Comparison of ENCODE assay signal across 33 cellular contexts in the genomic region with DNA sequence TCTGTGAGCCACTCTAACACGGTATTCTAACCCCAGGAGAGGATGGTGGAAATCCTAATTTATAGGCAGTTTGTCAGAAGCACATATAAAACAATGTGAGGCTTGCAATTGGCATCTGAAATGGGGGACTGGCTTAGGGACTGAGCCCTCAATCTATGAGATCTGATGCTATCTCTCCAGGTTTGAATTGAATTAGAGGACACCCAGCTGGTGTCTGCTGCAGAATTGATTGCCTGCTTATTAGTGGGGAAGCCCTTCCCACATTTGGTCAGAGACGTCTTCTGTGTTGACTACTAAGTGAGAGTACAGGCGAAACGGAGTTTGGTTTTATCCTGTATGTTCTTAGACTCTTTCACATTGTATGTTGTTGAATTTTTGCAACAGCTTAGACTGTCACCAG. TPM values are rescaled to one million over a fixed set of nuclear protein-coding genes. Genes with fewer than 3 reads are reported as not detected.
"Had no signal": no experiment of that assay in that cellular context is flagged by ENCODE, and none has a peak within 500 bp of the region (broad histone marks: within the 10 kb centered on the region; RNA-seq: fewer than 3 reads in every experiment).

No MANE protein-coding gene starts in this region.

- H3K27me3 ChIP-seq: hepatocyte, left lung, neural progenitor cell, right lobe of liver, stomach, transverse colon, uterus had no signal

- H3K4me3 ChIP-seq: hepatocyte, left lung, lung, neural progenitor cell, right lobe of liver, skin epidermis, stomach, transverse colon, uterus had no signal

- ATAC-seq: activated CD8-positive, alpha-beta memory T cell treated with anti-CD3 and anti-CD28 coated beads, Interleukin-2, amount 10 ng/mL, durations not matched to agents 7 days and 5 days; activated CD8-positive, alpha-beta T cell treated with anti-CD3 and anti-CD28 coated beads for 36 hours; activated naive CD4-positive, alpha-beta T cell treated with anti-CD3 and anti-CD28 coated beads, Interleukin-2, amount 50 U/mL, for 72 hours; esophagus mucosa; left lung; naive thymus-derived CD8-positive, alpha-beta T cell; right lobe of liver; stimulated activated effector memory CD8-positive, alpha-beta T cell treated with anti-CD3 and anti-CD28 coated beads, Interleukin-12 subunit alpha, Interleukin-12 subunit beta, amount 100 ng/mL, for 72 hours had no signal

- DNase-seq: activated CD4-positive, alpha-beta T cell treated with anti-CD3 and anti-CD28 coated beads, Interleukin-2, amount 10 ng/mL, durations not matched to agents 7 days and 5 days; activated CD4-positive, CD25-positive, alpha-beta regulatory T cell treated with anti-CD3 and anti-CD28 coated beads, Interleukin-2, amount 50 U/mL, for 72 hours; activated CD8-positive, alpha-beta memory T cell treated with anti-CD3 and anti-CD28 coated beads, Interleukin-2, amount 10 ng/mL, durations not matched to agents 7 days and 5 days; activated CD8-positive, alpha-beta T cell treated with anti-CD3 and anti-CD28 coated beads for 36 hours; activated gamma-delta T cell treated with Interleukin-2 at 50 U/mL for 16 hours; aorta; effector CD8-positive, alpha-beta T cell; glutamatergic neuron; immature natural killer cell; kidney glomerular epithelial cell; left lung; naive thymus-derived CD8-positive, alpha-beta T cell; posterior cingulate gyrus; stimulated activated CD4-positive, alpha-beta T cell treated with anti-CD3 and anti-CD28 coated beads, Interleukin-1b, Interleukin-23, amount 100 ng/mL, for 48 hours; stomach; transverse colon; uterus; WERI-Rb-1 had no signal

- H3K4me1 ChIP-seq: neural progenitor cell, uterus had no signal

- H3K36me3 ChIP-seq: left lung, neural progenitor cell, right lobe of liver, stomach, transverse colon, uterus, WERI-Rb-1 had no signal

- H3K27ac ChIP-seq: hepatocyte, left lung, neural progenitor cell, right lobe of liver, skin epidermis, transverse colon, uterus, WERI-Rb-1 had no signal

- H3K9me3 ChIP-seq: left lung, right lobe of liver, stomach, transverse colon, uterus had no signal

RNA-seq across cellular contexts. Expression of a gene that starts 13.6 kb away (rescaled TPM):
- total RNA-seq: activated CD4-positive, alpha-beta T cell treated with anti-CD3 and anti-CD28 coated beads, Interleukin-2, amount 10 ng/mL, durations not matched to agents 7 days and 5 days; activated CD8-positive, alpha-beta memory T cell treated with anti-CD3 and anti-CD28 coated beads, Interleukin-2, amount 10 ng/mL, durations not matched to agents 7 days and 5 days; activated CD8-positive, alpha-beta T cell treated with anti-CD3 and anti-CD28 coated beads for 36 hours; activated naive CD4-positive, alpha-beta T cell treated with anti-CD3 and anti-CD28 coated beads, Interleukin-2, amount 50 U/mL, for 72 hours; aorta; cardiac septum; chondrocyte; endothelial cell of umbilical vein; esophagus mucosa; frontal cortex; left lung; lung; naive thymus-derived CD8-positive, alpha-beta T cell; omental fat pad; right lobe of liver; temporal lobe; uterus had no signal
- polyA plus RNA-seq: adipose tissue; endothelial cell of umbilical vein; immature natural killer cell; lung; naive thymus-derived CD8-positive, alpha-beta T cell; stomach had no signal
